Comparison of ENCODE assay signal across 1 cellular context in genomic region chr16:30091474-30092372, GRCh38.
TF ChIP-seq lines count a peak whose summit lies in the region.

Gene TBX6, minus strand, starts transcription at chr16:30091924. Its CDS starts 731 bp downstream, at chr16:30091193.

TF ChIP-seq in HepG2, 621 proteins besides CTCF, POLR2A, EP300 and RAD21 (continued from another document and continues in another):
- no peak; the same call in 1 of the 2 replicates for TF ChIP-seq SKIL (CRISPR knock-in tag; IDR thresholded peaks at IDR 0.05; ENCODE audit: borderline replicate concordance)
- peak; percentile 47 for TF ChIP-seq ZNF18 (CRISPR knock-in tag; IDR thresholded peaks at IDR 0.05; ENCODE audit: insufficient replicate concordance)
- TF ChIP-seq ZUFSP (CRISPR knock-in tag; IDR thresholded peaks at IDR 0.05; ENCODE audit: borderline replicate concordance) = peak; percentile 19; the same call in 1 of the 2 replicates
- 0 out of 2 replicates have a peak, but pooled peaks have one; percentile 28 for TF ChIP-seq MEF2D (CRISPR knock-in tag; IDR thresholded peaks at IDR 0.05)
- peak; percentile 63; the same call in 1 of the 2 replicates for TF ChIP-seq ZFP41 (CRISPR knock-in tag; IDR thresholded peaks at IDR 0.05; ENCODE audit: borderline replicate concordance)
- no peak for TF ChIP-seq ZNF354B (CRISPR knock-in tag; IDR thresholded peaks at IDR 0.05)
- no peak for TF ChIP-seq DR1 (CRISPR knock-in tag; IDR thresholded peaks at IDR 0.05)
- no peak for TF ChIP-seq RFX1 (IDR thresholded peaks at IDR 0.05)
- TF ChIP-seq SKI (IDR thresholded peaks at IDR 0.05; ENCODE audit: partially characterized antibody) = peak; percentile 46
- TF ChIP-seq KAT2B (IDR thresholded peaks at IDR 0.05; ENCODE audit: borderline replicate concordance, low read depth, low read length) = no peak
- peak; percentile 82 for TF ChIP-seq HNF1B (CRISPR knock-in tag; IDR thresholded peaks at IDR 0.05)
- peak; percentile 80; the same call in 1 of the 2 replicates for TF ChIP-seq ZKSCAN8 (CRISPR knock-in tag; IDR thresholded peaks at IDR 0.05; ENCODE audit: borderline replicate concordance)
- peak; percentile 39 for TF ChIP-seq CSRNP1 (CRISPR knock-in tag; IDR thresholded peaks at IDR 0.05)
- TF ChIP-seq STAT5B (CRISPR knock-in tag; IDR thresholded peaks at IDR 0.05) = no peak; the same call in none of the 2 replicates
- TF ChIP-seq NR2F1 (CRISPR knock-in tag; IDR thresholded peaks at IDR 0.05) = peak; percentile 56 to 75; a peak in 2 of 4 replicates
- TF ChIP-seq HNRNPLL (IDR thresholded peaks at IDR 0.05; ENCODE audit: low read depth, low read length, poor library complexity, severe bottlenecking) = peak; percentile 50
- no peak for TF ChIP-seq ZNF550 (CRISPR knock-in tag; IDR thresholded peaks at IDR 0.05; ENCODE audit: borderline replicate concordance)
- TF ChIP-seq IKZF5 (CRISPR knock-in tag; IDR thresholded peaks at IDR 0.05) = no peak
- TF ChIP-seq FOXA3 (CRISPR knock-in tag; IDR thresholded peaks at IDR 0.05) = peak; percentile 41; the same call in 1 of the 2 replicates
- TF ChIP-seq IKZF4 (CRISPR knock-in tag; IDR thresholded peaks at IDR 0.05; ENCODE audit: borderline replicate concordance, low read depth, not compliant biosample characterization) = no peak
- TF ChIP-seq ZNF20 (CRISPR knock-in tag; IDR thresholded peaks at IDR 0.05) = no peak
- no peak for TF ChIP-seq SRSF9 (IDR thresholded peaks at IDR 0.05; ENCODE audit: borderline replicate concordance, insufficient read depth, low read depth, low read length, poor library complexity, severe bottlenecking)
- peak; percentile 98 for TF ChIP-seq ZNF513 (CRISPR knock-in tag; conservative IDR thresholded peaks at IDR 0.05)
- TF ChIP-seq TSC22D2 (CRISPR knock-in tag; IDR thresholded peaks at IDR 0.05; ENCODE audit: borderline replicate concordance) = no peak; the same call in 1 of the 2 replicates
- peak; percentile 64 for TF ChIP-seq MIXL1 (CRISPR knock-in tag; IDR thresholded peaks at IDR 0.05)
- TF ChIP-seq MED8 (CRISPR knock-in tag; IDR thresholded peaks at IDR 0.05; ENCODE audit: insufficient replicate concordance) = no peak
- TF ChIP-seq ZNF292 (CRISPR knock-in tag; IDR thresholded peaks at IDR 0.05; ENCODE audit: borderline replicate concordance, low read depth) = peak; percentile 31; the same call in 1 of the 2 replicates
- TF ChIP-seq SETDB1 (CRISPR knock-in tag; IDR thresholded peaks at IDR 0.05; ENCODE audit: borderline replicate concordance) = no peak
- no peak for TF ChIP-seq ATRX (CRISPR knock-in tag; IDR thresholded peaks at IDR 0.05; ENCODE audit: borderline replicate concordance)
- TF ChIP-seq ZMAT5 (CRISPR knock-in tag; IDR thresholded peaks at IDR 0.05; ENCODE audit: borderline replicate concordance, low read depth) = no peak
- TF ChIP-seq NFIB (CRISPR knock-in tag; IDR thresholded peaks at IDR 0.05; ENCODE audit: borderline replicate concordance) = no peak
- TF ChIP-seq MTA1 (CRISPR knock-in tag; IDR thresholded peaks at IDR 0.05; ENCODE audit: borderline replicate concordance) = no peak
- peak; percentile 64; the same call in 1 of the 2 replicates for TF ChIP-seq MLX (CRISPR knock-in tag; IDR thresholded peaks at IDR 0.05)
- peak; percentile 77 for TF ChIP-seq ZNF800 (CRISPR knock-in tag; IDR thresholded peaks at IDR 0.05)
- peak; percentile 54; the same call in 1 of the 2 replicates for TF ChIP-seq ZNF205 (CRISPR knock-in tag; IDR thresholded peaks at IDR 0.05)
- peak; percentile 58; the same call in 1 of the 2 replicates for TF ChIP-seq MED1 (CRISPR knock-in tag; IDR thresholded peaks at IDR 0.05)
- TF ChIP-seq DNMT1 (CRISPR knock-in tag; IDR thresholded peaks at IDR 0.05) = no peak
- 0 out of 2 replicates have a peak, but pooled peaks have one; percentile 12 for TF ChIP-seq IRF9 (CRISPR knock-in tag; IDR thresholded peaks at IDR 0.05; ENCODE audit: borderline replicate concordance)
- TF ChIP-seq ZNF567 (CRISPR knock-in tag; IDR thresholded peaks at IDR 0.05; ENCODE audit: borderline replicate concordance) = 0 out of 2 replicates have a peak, but pooled peaks have one; percentile 33
- no peak for TF ChIP-seq ZNF839 (CRISPR knock-in tag; IDR thresholded peaks at IDR 0.05; ENCODE audit: borderline replicate concordance)
- TF ChIP-seq NPAS2 (CRISPR knock-in tag; IDR thresholded peaks at IDR 0.05; ENCODE audit: borderline replicate concordance) = 0 out of 2 replicates have a peak, but pooled peaks have one; percentile 68
- no peak for TF ChIP-seq ZNF317 (CRISPR knock-in tag; IDR thresholded peaks at IDR 0.05)
- peak; percentile 59; the same call in 1 of the 2 replicates for TF ChIP-seq KDM1A (CRISPR knock-in tag; IDR thresholded peaks at IDR 0.05)
- TF ChIP-seq THRA (CRISPR knock-in tag; IDR thresholded peaks at IDR 0.05; ENCODE audit: borderline replicate concordance) = peak; percentile 99
- TF ChIP-seq ZNF841 (CRISPR knock-in tag; IDR thresholded peaks at IDR 0.05; ENCODE audit: borderline replicate concordance) = no peak
- TF ChIP-seq CBFB (CRISPR knock-in tag; IDR thresholded peaks at IDR 0.05) = peak; percentile 92
